ENCODE assay signal across 1 cellular context in the genomic region with DNA sequence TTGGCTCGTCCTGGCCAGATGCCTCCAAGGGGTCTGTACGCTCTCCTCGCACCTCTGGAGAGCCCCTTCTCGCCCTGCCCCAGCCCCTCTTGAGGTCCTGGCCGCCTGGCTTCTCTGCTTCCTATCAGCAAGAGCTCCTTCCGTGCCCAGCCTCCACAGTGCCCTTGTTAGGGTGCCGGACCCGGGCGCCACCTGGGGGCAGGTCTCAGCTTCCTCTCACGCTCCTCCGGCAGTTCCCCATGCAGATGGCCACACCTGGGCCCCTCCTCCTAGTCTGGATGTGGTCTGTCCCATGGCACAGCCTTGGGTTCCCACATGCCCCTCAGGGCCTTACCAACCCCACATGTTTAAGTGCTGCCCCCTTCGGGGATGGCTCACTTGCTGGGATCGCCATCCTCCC. TPM values are rescaled to one million over a fixed set of nuclear protein-coding genes. Genes with fewer than 3 reads are reported as not detected.
"Had no signal": no experiment of that assay in that cellular context is flagged by ENCODE, and none has a peak within 500 bp of the region (broad histone marks: within the 10 kb centered on the region; RNA-seq: fewer than 3 reads in every experiment).

No MANE protein-coding gene starts in this region.

RNA-seq across cellular contexts. Expression of gene TMEM191C, which starts 6.5 kb away (rescaled TPM):
- total RNA-seq: ascending aorta had no signal
